In genomic region chr11:11534981-11535380, GRCh38 we compare ENCODE assay signal across 17 cellular contexts.
DNase-seq lines count a peak whose midpoint lies in the region; ATAC-seq and TF ChIP-seq lines count a peak whose summit lies in the region.
"Had no signal": no experiment of that assay in that cellular context is flagged by ENCODE, and none has a peak within 500 bp of the region (broad histone marks: within the 10 kb centered on the region; RNA-seq: fewer than 3 reads in every experiment).

No MANE protein-coding gene starts in this region.

- 27% methylated on average over 4 of the region's 4 CpGs for WGBS in right cardiac atrium

- no peaks in the 10 kb centered on the region for H3K27me3 ChIP-seq in BE2C
- no peaks in the 10 kb centered on the region for H3K27me3 ChIP-seq in right cardiac atrium (ENCODE audit: control insufficient read depth, insufficient read depth)
- no peaks in the 10 kb centered on the region for H3K27me3 ChIP-seq in colonic mucosa
- H3K27me3 ChIP-seq: upper lobe of right lung had no signal

- H3K27ac ChIP-seq in right cardiac atrium (ENCODE audit: low read length) (no peak overlapping the region), colonic mucosa (no peak overlapping the region)
- H3K27ac ChIP-seq: upper lobe of right lung had no signal

- DNase-seq in BE2C (peak; percentile 20), NCI-H1105 (lab: John Stamatoyannopoulos, UW) (peak; percentile 57), SHP77 treated with DMSO at 0.1 percent for 48 hours (lab: John Stamatoyannopoulos, UW) (peak; percentile 20), right cardiac atrium (peak; percentile 38 to 81 (median 80)), colonic mucosa (no peak), HuH-7.5 (ENCODE audit: low spot score) (no peak), NCI-H510A (lab: John Stamatoyannopoulos, UW) (no peak)
- DNase-seq: activated CD4-positive, alpha-beta T cell treated with anti-CD3 and anti-CD28 coated beads, Interleukin-2, amount 10 ng/mL, durations not matched to agents 24 days and 14 days; activated naive CD4-positive, alpha-beta T cell treated with anti-CD3 and anti-CD28 coated beads, Interleukin-2, amount 50 U/mL, for 16 hours; effector memory CD4-positive, alpha-beta T cell; left colon; NCI-H1930; stimulated activated CD4-positive, alpha-beta T cell treated with anti-CD3 and anti-CD28 coated beads, Interleukin-12 subunit alpha, Interleukin-12 subunit beta, amount 100 ng/mL, for 4 hours; stimulated activated naive CD4-positive, alpha-beta T cell treated with Interleukin-2 at 50 U/mL for 16 hours; T1000; upper lobe of right lung had no signal

- intact Hi-C loops in right cardiac atrium (cut with DNase I): loop anchor here in 3 of 4 donors (5.0 to 10.0 kb wide), 3 partner anchors 42 to 82 kb away; no protein-coding TSS in a partner anchor
- intact Hi-C loops in colonic mucosa (cut with DNase I): no loop called here

- TF ChIP-seq CTCF in BE2C (IDR thresholded peaks at IDR 0.05; ENCODE audit: low read depth, low read length) (no peak), colonic mucosa (IDR thresholded peaks at IDR 0.05) (no peak)

- no peak overlapping the region for H3K9ac ChIP-seq in colonic mucosa (ENCODE audit: low read depth in 2 of 2, low read length in 2 of 2)

- H3K36me3 ChIP-seq in BE2C: no peaks in the 10 kb centered on the region
- H3K36me3 ChIP-seq in colonic mucosa: no peaks in the 10 kb centered on the region
- H3K36me3 ChIP-seq: upper lobe of right lung had no signal

- H3K4me3 ChIP-seq in BE2C (ENCODE audit: low read depth, low read length) (no peak overlapping the region), right cardiac atrium (ENCODE audit: low read length) (no peak overlapping the region), colonic mucosa (no peak overlapping the region)
- H3K4me3 ChIP-seq: upper lobe of right lung had no signal

- no peaks in the 10 kb centered on the region for H3K9me3 ChIP-seq in BE2C
- no peaks in the 10 kb centered on the region for H3K9me3 ChIP-seq in right cardiac atrium (ENCODE audit: control insufficient read depth, low read length)
- no peaks in the 10 kb centered on the region for H3K9me3 ChIP-seq in colonic mucosa
- H3K9me3 ChIP-seq: upper lobe of right lung had no signal

- ATAC-seq in right cardiac atrium (no peak), HG03139 (IDR thresholded peaks at IDR 0.05; ENCODE audit: unreplicated experiment) (no peak)
- ATAC-seq: left colon had no signal

- peaks cover 14% of the 10 kb centered on the region for H3K4me1 ChIP-seq in BE2C
- peaks cover 39% of the 10 kb centered on the region for H3K4me1 ChIP-seq in right cardiac atrium (ENCODE audit: control insufficient read depth, insufficient read depth, low read length)
- no peaks in the 10 kb centered on the region for H3K4me1 ChIP-seq in colonic mucosa

Comparison
In these comparisons a context has a peak if more than half of its experiments do, and no peak if none do; other contexts are left out.
1. DNase-seq: peak in BE2C (single experiment), NCI-H1105 (single experiment), SHP77 treated with DMSO at 0.1 percent for 48 hours (single experiment) and right cardiac atrium (3 of 3); none in colonic mucosa (single experiment), HuH-7.5 (single experiment) and NCI-H510A (single experiment).